Comparison of ENCODE assay signal across 17 cellular contexts in the genomic region with DNA sequence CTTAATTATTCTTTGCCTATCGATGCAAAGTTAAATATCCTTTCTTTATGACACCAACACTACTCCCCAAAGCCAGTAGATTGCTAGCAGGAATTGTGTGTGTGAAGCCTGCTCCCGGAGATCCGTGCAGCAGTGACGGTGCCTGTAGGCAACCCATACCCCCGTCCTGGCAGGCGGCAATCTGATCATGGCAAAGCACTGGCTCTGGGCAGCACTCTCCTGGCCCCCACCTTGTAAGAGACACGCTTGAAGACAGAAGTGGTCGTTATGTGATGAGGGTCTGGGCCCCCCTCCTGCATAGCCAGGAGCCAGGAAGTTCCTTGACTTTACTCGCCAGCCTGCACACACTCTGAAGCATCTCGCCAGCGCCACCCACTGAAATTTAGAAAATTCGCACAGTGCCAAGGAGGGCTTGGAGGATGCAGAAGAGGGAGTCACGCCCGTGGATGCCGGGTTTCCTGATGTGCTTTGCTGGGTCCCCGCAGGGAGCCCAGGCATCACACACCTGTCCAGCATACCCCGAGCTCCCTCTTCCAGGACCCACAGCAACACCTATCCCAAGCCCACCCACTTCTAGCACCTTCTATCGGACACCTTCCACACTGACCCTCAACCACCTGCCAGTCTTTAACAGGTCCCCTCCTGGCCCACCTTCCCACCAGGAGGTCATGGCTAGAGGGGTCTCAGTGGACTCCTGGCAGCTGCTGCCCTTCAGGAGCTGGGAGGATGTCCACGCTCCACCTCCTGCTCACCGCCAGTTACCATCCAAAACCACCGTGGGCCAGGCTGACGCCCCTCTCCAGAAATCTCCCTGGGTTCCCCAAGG. TPM values are rescaled to one million over a fixed set of nuclear protein-coding genes. Genes with fewer than 3 reads are reported as not detected.
A peak's percentile ranks its signal among the peaks of the same experiment; 100 is the strongest.
DNase-seq lines count a peak whose midpoint lies in the region; ATAC-seq, FAIRE-seq and TF ChIP-seq lines count a peak whose summit lies in the region.
"Had no signal": no experiment of that assay in that cellular context is flagged by ENCODE, and none has a peak within 500 bp of the region (broad histone marks: within the 10 kb centered on the region; RNA-seq: fewer than 3 reads in every experiment).

No MANE protein-coding gene starts in this region.

- H3K14ac ChIP-seq in H1 (ENCODE audit: insufficient read length) = no peak overlapping the region

- no peak overlapping the region for H2BK15ac ChIP-seq in H1 (ENCODE audit: low read length)

- no peaks in the 10 kb centered on the region for H3K36me3 Mint-ChIP-seq in activated CD4-positive, alpha-beta memory T cell treated with anti-CD3 and anti-CD28 coated beads, Interleukin-2, amount 10 ng/mL, durations not matched to agents 7 days and 5 days (ENCODE audit: low read depth)
- no peaks in the 10 kb centered on the region for H3K36me3 Mint-ChIP-seq in CD14-positive monocyte

- no peak overlapping the region for H3K4me2 ChIP-seq in H1 (ENCODE audit: insufficient read depth in 1 of 2, low read depth in 2 of 2, low read length in 2 of 2)
- H3K4me2 ChIP-seq: A549, PC-9 had no signal

- ATAC-seq in mucosa of descending colon (no peak), HG02763 (IDR thresholded peaks at IDR 0.05; ENCODE audit: unreplicated experiment) (no peak)
- ATAC-seq: A549, K562 had no signal

- no peaks in the 10 kb centered on the region for H3K27me3 ChIP-seq in left ventricle myocardium inferior (ENCODE audit: low read depth)
- H3K27me3 ChIP-seq in right atrium auricular region = no peaks in the 10 kb centered on the region
- H3K27me3 ChIP-seq in H1 (replicated peaks in 1 of 4; ENCODE audit: control insufficient read depth in 3 of 4, extremely low read depth in 1 of 4, insufficient read depth in 3 of 4, low read length in 3 of 4) = no peaks in the 10 kb centered on the region
- no peaks in the 10 kb centered on the region for H3K27me3 ChIP-seq in small intestine (ENCODE audit: control insufficient read depth in 2 of 2, insufficient read depth in 2 of 2, low read length in 2 of 2)

- peaks cover 7% of the 10 kb centered on the region for H3K4me1 Mint-ChIP-seq in activated CD4-positive, alpha-beta memory T cell treated with anti-CD3 and anti-CD28 coated beads, Interleukin-2, amount 10 ng/mL, durations not matched to agents 7 days and 5 days
- peaks cover 4% of the 10 kb centered on the region for H3K4me1 Mint-ChIP-seq in CD14-positive monocyte

- no peak overlapping the region for H3K4me3 ChIP-seq in left ventricle myocardium inferior
- no peak overlapping the region for H3K4me3 ChIP-seq in right atrium auricular region
- no peak overlapping the region for H3K4me3 ChIP-seq in H1 (ENCODE audit: extremely low read depth in 1 of 4, insufficient read depth in 2 of 4, low read depth in 3 of 4, low read length in 4 of 4)
- H3K4me3 ChIP-seq in mucosa of descending colon = no peak overlapping the region
- H3K4me3 ChIP-seq in small intestine (ENCODE audit: low read depth in 1 of 2, low read length in 2 of 2) = no peak overlapping the region
- H3K4me3 ChIP-seq: A549, K562, PC-9 had no signal

- no peak for FAIRE-seq in H1 (lab: Jason Lieb, UNC)
- FAIRE-seq in small intestine (lab: Jason Lieb, UNC) = no peak
- FAIRE-seq: A549, HTR-8/SVneo, K562 had no signal

- TF ChIP-seq POLR2A in H1 (IDR thresholded peaks at IDR 0.05; ENCODE audit: control extremely low read depth in 1 of 2, low read depth in 2 of 2, low read length in 2 of 2) = no peak

- no peak overlapping the region for H2BK120ac ChIP-seq in H1 (replicated peaks; ENCODE audit: low read depth, low read length)

- H2AFZ ChIP-seq in H1 (ENCODE audit: low read length) = no peak overlapping the region
- H2AFZ ChIP-seq: PC-9 had no signal

- H3K9me3 Mint-ChIP-seq in activated CD4-positive, alpha-beta memory T cell treated with anti-CD3 and anti-CD28 coated beads, Interleukin-2, amount 10 ng/mL, durations not matched to agents 7 days and 5 days = no peaks in the 10 kb centered on the region
- no peaks in the 10 kb centered on the region for H3K9me3 Mint-ChIP-seq in CD14-positive monocyte

- H4K8ac ChIP-seq in H1 (ENCODE audit: extremely low read depth, insufficient read depth, low read length) = no peak overlapping the region

- no peak overlapping the region for H4K91ac ChIP-seq in H1 (replicated peaks; ENCODE audit: insufficient read length, low read length)

- no peak overlapping the region for H2BK12ac ChIP-seq in H1 (ENCODE audit: low read depth, low read length)

- no peak for TF ChIP-seq EP300 in H1 (IDR thresholded peaks at IDR 0.05; ENCODE audit: borderline replicate concordance in 1 of 2, low read depth in 2 of 2, low read length in 2 of 2)

- no peak overlapping the region for H3K18ac ChIP-seq in H1 (ENCODE audit: extremely low read depth, low read length)

- no peak overlapping the region for H3K4ac ChIP-seq in H1 (replicated peaks; ENCODE audit: insufficient read length, low read depth, low read length)

- TF ChIP-seq RAD21 in H1 (IDR thresholded peaks at IDR 0.05 in 1 of 2, conservative IDR thresholded peaks at IDR 0.05 in 1 of 2; ENCODE audit: low read depth in 2 of 2, low read length in 2 of 2) = peak; percentile 33 to 48; a peak in 3 of 4 replicates

- H3K9me3 ChIP-seq in left ventricle myocardium inferior (replicated peaks) (no peaks in the 10 kb centered on the region), right atrium auricular region (no peaks in the 10 kb centered on the region), H1 (ENCODE audit: insufficient read depth in 2 of 2, low read depth in 1 of 2, low read length in 1 of 2) (no peaks in the 10 kb centered on the region), mucosa of descending colon (no peaks in the 10 kb centered on the region), small intestine (ENCODE audit: control insufficient read depth, low read depth) (no peaks in the 10 kb centered on the region)
- H3K9me3 ChIP-seq: A549 had no signal

- no peak overlapping the region for H4K5ac ChIP-seq in H1 (ENCODE audit: insufficient read length, low read depth, low read length)

- no peak overlapping the region for H3K56ac ChIP-seq in H1 (replicated peaks; ENCODE audit: insufficient read length, low read depth, low read length)

- DNase-seq in left ventricle myocardium inferior (peak; percentile 6), right atrium auricular region (ENCODE audit: low spot score) (no peak), H1 (ENCODE audit: low read depth in 1 of 2, low spot score in 2 of 2) (no peak), mucosa of descending colon (peak in 2 of 3 donors; percentile 4 to 29), CD14-positive monocyte (ENCODE audit: low spot score) (no peak), small intestine (no peak)
- DNase-seq in activated CD4-positive, alpha-beta memory T cell treated with anti-CD3 and anti-CD28 coated beads, Interleukin-2, amount 10 ng/mL, durations not matched to agents 7 days and 5 days = no peak
- DNase-seq: HCEC 1CT, NCI-H1092, NCI-H1694, NCI-H748 treated with DMSO at 0.1 percent for 48 hours, PC-9 had no signal

- 92% methylated on average over 22 of the region's 22 CpGs; no CpG with 5 or more reads in 1 of the 2 experiments for WGBS in H1 (ENCODE audit: extremely low coverage in 1 of 2, insufficient coverage in 1 of 2, insufficient read length in 1 of 2, insufficient replicate concordance in 2 of 2, low coverage in 1 of 2, low lambda C conversion rate in 2 of 2, missing lambda C conversion rate in 1 of 2), 2 experiments
- 91 to 93% (median 92%) methylated on average over 22 of the region's 22 CpGs for WGBS in small intestine, 3 donors

- H3K79me2 ChIP-seq in H1 (ENCODE audit: control insufficient read depth in 1 of 2, insufficient read depth in 2 of 2, low read length in 2 of 2) = no peaks in the 10 kb centered on the region

- H3K23ac ChIP-seq in H1 (ENCODE audit: insufficient read length) = no peak overlapping the region

- H3K27ac ChIP-seq in left ventricle myocardium inferior (replicated peaks) (no peak overlapping the region), right atrium auricular region (no peak overlapping the region), H1 (ENCODE audit: low read depth, low read length) (no peak overlapping the region), small intestine (ENCODE audit: low read depth in 1 of 2, low read length in 1 of 2) (no peak overlapping the region)
- H3K27ac ChIP-seq: A549, C4-2B, PC-9 had no signal

- H3K27me3 Mint-ChIP-seq in activated CD4-positive, alpha-beta memory T cell treated with anti-CD3 and anti-CD28 coated beads, Interleukin-2, amount 10 ng/mL, durations not matched to agents 7 days and 5 days = peaks cover 2% of the 10 kb centered on the region
- peaks cover 3 to 8% (median 4%) of the 10 kb centered on the region in 3 donors for H3K27me3 Mint-ChIP-seq in CD14-positive monocyte (ENCODE audit: low read depth in 3 of 3)

- intact Hi-C loops in left ventricle myocardium inferior (cut with micrococcal nuclease) = no loop called here
- intact Hi-C loops in mucosa of descending colon (cut with DNase I, micrococcal nuclease) = no loop called here
- intact Hi-C loops in CD14-positive monocyte (cut with micrococcal nuclease) = no loop called here

- CTCF ChIA-PET in H1 (lab: Charles Lee; ENCODE audit: partially characterized antibody) = interaction anchor here (0.8 to 7.7 kb wide), 7 partner anchors 11 to 342 kb away, joined by 3 to 77 read pairs (median 4); no protein-coding TSS in a partner anchor
- CTCF ChIA-PET in activated CD4-positive, alpha-beta memory T cell treated with anti-CD3 and anti-CD28 coated beads, Interleukin-2, amount 10 ng/mL, durations not matched to agents 7 days and 5 days (lab: Charles Lee) = interaction anchor here (3.1 kb wide), 1 partner anchor 343 kb away, joined by 22 read pairs; no protein-coding TSS in a partner anchor

- no peak overlapping the region for H3K4me3 Mint-ChIP-seq in activated CD4-positive, alpha-beta memory T cell treated with anti-CD3 and anti-CD28 coated beads, Interleukin-2, amount 10 ng/mL, durations not matched to agents 7 days and 5 days
- H3K4me3 Mint-ChIP-seq in CD14-positive monocyte = no peak overlapping the region

- H3K23me2 ChIP-seq in H1 (ENCODE audit: low read depth, low read length) = no peaks in the 10 kb centered on the region

- H2BK5ac ChIP-seq in H1 (ENCODE audit: low read depth, low read length) = no peak overlapping the region

- H3K36me3 ChIP-seq in left ventricle myocardium inferior (no peaks in the 10 kb centered on the region), right atrium auricular region (no peaks in the 10 kb centered on the region), H1 (ENCODE audit: control insufficient read depth in 2 of 4, insufficient read depth in 4 of 4, low read length in 3 of 4) (no peaks in the 10 kb centered on the region), mucosa of descending colon (ENCODE audit: low read depth) (no peaks in the 10 kb centered on the region), small intestine (ENCODE audit: control insufficient read depth in 2 of 2, insufficient read depth in 2 of 2, low read length in 2 of 2) (peaks cover 0 to 2% of the 10 kb centered on the region in 2 donors)

- H3K79me1 ChIP-seq in H1 (ENCODE audit: low read depth, low read length) = no peaks in the 10 kb centered on the region

- POLR2A ChIA-PET in H1 (lab: Charles Lee; ENCODE audit: partially characterized antibody) = no interaction called here
- POLR2A ChIA-PET in activated CD4-positive, alpha-beta memory T cell treated with anti-CD3 and anti-CD28 coated beads, Interleukin-2, amount 10 ng/mL, durations not matched to agents 7 days and 5 days (lab: Charles Lee) = no interaction called here

- no peaks in the 10 kb centered on the region for H3K4me1 ChIP-seq in left ventricle myocardium inferior
- no peaks in the 10 kb centered on the region for H3K4me1 ChIP-seq in right atrium auricular region
- no peaks in the 10 kb centered on the region for H3K4me1 ChIP-seq in H1 (replicated peaks in 1 of 4; ENCODE audit: control insufficient read depth in 3 of 4, insufficient read depth in 4 of 4, low read length in 3 of 4)
- H3K4me1 ChIP-seq in mucosa of descending colon (ENCODE audit: low read depth) = no peaks in the 10 kb centered on the region
- no peaks in the 10 kb centered on the region for H3K4me1 ChIP-seq in small intestine (ENCODE audit: control insufficient read depth in 2 of 2, insufficient read depth in 1 of 2, low read depth in 1 of 2, low read length in 1 of 2)
- H3K4me1 ChIP-seq: A549 had no signal

- no peak overlapping the region for H3K9ac ChIP-seq in H1 (replicated peaks in 1 of 4; ENCODE audit: extremely low read depth in 1 of 4, low read depth in 3 of 4, low read length in 3 of 4)

- H2AK5ac ChIP-seq in H1 (ENCODE audit: low read depth, low read length) = no peak overlapping the region

- no peak overlapping the region for H3K27ac Mint-ChIP-seq in activated CD4-positive, alpha-beta memory T cell treated with anti-CD3 and anti-CD28 coated beads, Interleukin-2, amount 10 ng/mL, durations not matched to agents 7 days and 5 days
- H3K27ac Mint-ChIP-seq in CD14-positive monocyte = no peak overlapping the region

- no peak for TF ChIP-seq CTCF in left ventricle myocardium inferior (IDR thresholded peaks at IDR 0.05; ENCODE audit: borderline replicate concordance)
- TF ChIP-seq CTCF in right atrium auricular region (IDR thresholded peaks at IDR 0.05) = no peak
- peak; percentile 31 to 43 (median 43) for TF ChIP-seq CTCF in H1 (IDR thresholded peaks at IDR 0.05; ENCODE audit: control extremely low read depth in 1 of 3, insufficient read depth in 1 of 3, low read depth in 1 of 3, low read length in 3 of 3)
- no peak for TF ChIP-seq CTCF in mucosa of descending colon (IDR thresholded peaks at IDR 0.05)
- TF ChIP-seq CTCF in CD14-positive monocyte (IDR thresholded peaks at IDR 0.05) = no peak

- no peak overlapping the region for H2BK20ac ChIP-seq in H1 (ENCODE audit: low read length)

- peaks cover 0 to 6% of the 10 kb centered on the region in 2 experiments for H4K20me1 ChIP-seq in H1 (replicated peaks in 1 of 2; ENCODE audit: control insufficient read depth in 1 of 2, insufficient read depth in 2 of 2, low read length in 2 of 2)

RNA-seq across cellular contexts. Expression of gene CEBPG, which starts 54.5 kb away (rescaled TPM):
- total RNA-seq in left ventricle myocardium inferior (13.0 TPM), right atrium auricular region (10 to 100 TPM; 12.9 to 15.2 TPM), mucosa of descending colon (10 to 100 TPM; 47.8 to 68.5 (median 58.2) TPM)
- 32.7 and 35.4 TPM in 2 replicates for total RNA-seq in H1 (2021; fragmentation: NEBNext Ultra II Directional; extraction: Animal tissue kit (Norgen Biotek cat#: 25700))
- polyA plus RNA-seq in H1 (2011; rRNA removed) (10.9 and 12.3 TPM in 2 replicates), CD14-positive monocyte (10 to 100 TPM; 16.8 to 17.8 TPM), small intestine (10 to 100 TPM; 48.6 to 68.4 (median 67.1) TPM)
- polyA plus RNA-seq in H1 (2011; cell fraction: cytosol; rRNA removed) = 20.1 TPM
- 12.8 TPM for polyA plus RNA-seq in H1 (2011; cell fraction: nucleus; rRNA removed)
- polyA plus RNA-seq in H1 (2012, experiment 1 of 2) = 18.6 to 27.0 TPM (median 20.1 TPM) in 4 replicates
- 2.7 TPM for polyA plus RNA-seq in H1 (2012, experiment 2 of 2)
- polyA plus RNA-seq in H1 (2013, experiment 1 of 2) = 16.3 TPM
- polyA plus RNA-seq in H1 (2013, experiment 2 of 2) = 16.9 TPM
- polyA minus RNA-seq in H1 (2011; rRNA and poly(A)+ RNA removed) = 23.8 and 26.8 TPM in 2 replicates
- 13.9 TPM for polyA minus RNA-seq in H1 (2011; cell fraction: cytosol; rRNA and poly(A)+ RNA removed)
- polyA minus RNA-seq in H1 (2011; cell fraction: nucleus; rRNA and poly(A)+ RNA removed) = 33.7 TPM
- 10 to 100 TPM; 30.0 to 31.4 TPM for total RNA-seq in activated CD4-positive, alpha-beta memory T cell treated with anti-CD3 and anti-CD28 coated beads, Interleukin-2, amount 10 ng/mL, durations not matched to agents 7 days and 5 days

Comparison
In these comparisons a context has a peak if more than half of its experiments do, and no peak if none do; other contexts are left out.
1. DNase-seq: peak in left ventricle myocardium inferior (single experiment) and mucosa of descending colon (2 of 3); none in right atrium auricular region (single experiment), H1 (0 of 2), activated CD4-positive, alpha-beta memory T cell treated with anti-CD3 and anti-CD28 coated beads, Interleukin-2, amount 10 ng/mL, durations not matched to agents 7 days and 5 days (single experiment), CD14-positive monocyte (single experiment) and small intestine (single experiment).
2. CTCF ChIP-seq: peak in H1 (3 of 3); none in left ventricle myocardium inferior (single experiment), right atrium auricular region (0 of 2), mucosa of descending colon (single experiment) and CD14-positive monocyte (single experiment).